Comparison of ENCODE assay signal across 21 cellular contexts in genomic region chr1:52672946-52673345, GRCh38. TPM values are rescaled to one million over a fixed set of nuclear protein-coding genes. Genes with fewer than 3 reads are reported as not detected.
A peak's percentile ranks its signal among the peaks of the same experiment; 100 is the strongest.
DNase-seq lines count a peak whose midpoint lies in the region; ATAC-seq, FAIRE-seq and TF ChIP-seq lines count a peak whose summit lies in the region.
"Had no signal": no experiment of that assay in that cellular context is flagged by ENCODE, and none has a peak within 500 bp of the region (broad histone marks: within the 10 kb centered on the region; RNA-seq: fewer than 3 reads in every experiment).

No MANE protein-coding gene starts in this region.

- no peak for TF ChIP-seq EP300 in A549 (IDR thresholded peaks at IDR 0.05)

- ATAC-seq in A549 (no peak; a peak in 1 of 6 replicates), HG03520 (IDR thresholded peaks at IDR 0.05; ENCODE audit: unreplicated experiment) (no peak), HG02870 (IDR thresholded peaks at IDR 0.05; ENCODE audit: unreplicated experiment) (no peak)
- ATAC-seq: esophagus mucosa, right lobe of liver had no signal

- in situ Hi-C loops in G401 (cut with HindIII; ENCODE audit: low sequenced_read_pairs), result no loop called here

- no peak for TF ChIP-seq POLR2A in A549 (IDR thresholded peaks at IDR 0.05; ENCODE audit: low read length)

- H3K27me3 Mint-ChIP-seq in chondrocyte (ENCODE audit: low read depth), result no peaks in the 10 kb centered on the region
- H3K27me3 Mint-ChIP-seq: dendritic cell treated with granulocyte-macrophage colony-stimulating factor and Interleukin-4, amounts not matched to agents 40 ng/mL and 50 ng/mL, for 4 days; IgD-negative memory B cell had no signal

- H3K36me3 Mint-ChIP-seq in chondrocyte (ENCODE audit: low read depth), result no peaks in the 10 kb centered on the region

- peak overlapping the region; percentile 38 to 45; a peak in 2 of 6 replicates for H3K27ac ChIP-seq in A549
- H3K27ac ChIP-seq in mesodermal cell (ENCODE audit: low read depth, low read length, severe bottlenecking), result peak overlapping the region; percentile 66
- H3K27ac ChIP-seq: right lobe of liver, suprapubic skin had no signal

- H3K9me3 Mint-ChIP-seq in chondrocyte (ENCODE audit: low read depth), result no peaks in the 10 kb centered on the region
- H3K9me3 Mint-ChIP-seq: activated naive CD4-positive, alpha-beta T cell treated with anti-CD3 and anti-CD28 coated beads for 36 hours; dendritic cell treated with granulocyte-macrophage colony-stimulating factor and Interleukin-4, amounts not matched to agents 40 ng/mL and 50 ng/mL, for 4 days; IgD-negative memory B cell had no signal

- H3K27ac Mint-ChIP-seq in chondrocyte (ENCODE audit: unreplicated experiment), result peak overlapping the region; percentile 78
- H3K27ac Mint-ChIP-seq: activated naive CD4-positive, alpha-beta T cell treated with anti-CD3 and anti-CD28 coated beads for 36 hours; dendritic cell treated with granulocyte-macrophage colony-stimulating factor and Interleukin-4, amounts not matched to agents 40 ng/mL and 50 ng/mL, for 4 days; IgD-negative memory B cell had no signal

- TF ChIP-seq CTCF in A549 (IDR thresholded peaks at IDR 0.05), result no peak
- no peak for TF ChIP-seq CTCF in chondrocyte (IDR thresholded peaks at IDR 0.05)

- H3K4me1 ChIP-seq in A549 (no peaks in the 10 kb centered on the region; the same call in 2 of the 3 replicates), mesodermal cell (ENCODE audit: control insufficient read depth, insufficient read depth, low read length, poor library complexity, severe bottlenecking) (peaks cover 22% of the 10 kb centered on the region)
- H3K4me1 ChIP-seq: suprapubic skin had no signal

- TF ChIP-seq RAD21 in A549 (conservative IDR thresholded peaks at IDR 0.05 in 1 of 2, IDR thresholded peaks at IDR 0.05 in 1 of 2), result no peak

- H3K9me3 ChIP-seq in A549 (no peaks in the 10 kb centered on the region), mesodermal cell (ENCODE audit: control insufficient read depth, low read length) (no peaks in the 10 kb centered on the region)
- H3K9me3 ChIP-seq: right lobe of liver, suprapubic skin had no signal

- POLR2A ChIA-PET in A549 (lab: Yijun Ruan, JAX), result no interaction called here

- WGBS in A549 (ENCODE audit: missing lambda C conversion rate), result no CpG with 5 or more reads among the region's 1 CpG
- 0% methylated on average over 1 of the region's 1 CpG for WGBS in mesodermal cell (ENCODE audit: insufficient coverage in 2 of 2), 2 experiments

- H3K36me3 ChIP-seq in mesodermal cell (ENCODE audit: control insufficient read depth, insufficient read depth, low read length), result no peaks in the 10 kb centered on the region
- H3K36me3 ChIP-seq: right lobe of liver, suprapubic skin had no signal

- H3K4me1 Mint-ChIP-seq in chondrocyte (ENCODE audit: low read depth), result peaks cover 61% of the 10 kb centered on the region

- no peak overlapping the region for H3K4me3 ChIP-seq in A549
- H3K4me3 ChIP-seq in mesodermal cell (ENCODE audit: extremely low read depth, insufficient read depth, low read length, poor library complexity, severe bottlenecking), result no peak overlapping the region
- H3K4me3 ChIP-seq: right lobe of liver, suprapubic skin had no signal

- H3K4me3 Mint-ChIP-seq in chondrocyte (ENCODE audit: unreplicated experiment), result no peak overlapping the region
- H3K4me3 Mint-ChIP-seq: activated naive CD4-positive, alpha-beta T cell treated with anti-CD3 and anti-CD28 coated beads for 36 hours; dendritic cell treated with granulocyte-macrophage colony-stimulating factor and Interleukin-4, amounts not matched to agents 40 ng/mL and 50 ng/mL, for 4 days; IgD-negative memory B cell had no signal

- FAIRE-seq in A549 (lab: Jason Lieb, UNC), result no peak
- FAIRE-seq: D721Med, TTC549 had no signal

- H3K4me2 ChIP-seq in A549, result no peak overlapping the region

- DNase-seq in A549 (ENCODE audit: low read depth in 1 of 2, low spot score in 1 of 2) (no peak), G401 (ENCODE audit: low spot score) (peak; percentile 11), chondrocyte (ENCODE audit: low spot score) (no peak), COLO668 (lab: John Stamatoyannopoulos, UW; ENCODE audit: unreplicated experiment) (no peak), NCI-H1436 treated with DMSO at 0.1 percent for 48 hours (lab: John Stamatoyannopoulos, UW) (no peak)
- DNase-seq: activated naive CD4-positive, alpha-beta T cell treated with anti-CD3 and anti-CD28 coated beads for 36 hours; AML-193; glutamatergic neuron; MV-4-11; NCI-H2081 treated with DMSO at 0.1 percent for 48 hours; NCI-H526 treated with DMSO at 0.1 percent for 48 hours had no signal

- CTCF ChIA-PET in A549 (lab: Yijun Ruan, JAX), result interaction anchor here (0.6 to 1.4 kb wide), 3 partner anchors 13 to 137 kb away, joined by 3 to 6 read pairs (median 3); no protein-coding TSS in a partner anchor

TF ChIP-seq in A549, 52 proteins besides CTCF, POLR2A, EP300 and RAD21:
- no peak for TF ChIP-seq RNF2 (IDR thresholded peaks at IDR 0.05; ENCODE audit: borderline replicate concordance, low read depth)
- TF ChIP-seq PHF8 (IDR thresholded peaks at IDR 0.05; ENCODE audit: borderline replicate concordance, low read depth), result no peak
- no peak for TF ChIP-seq HOXA7 (CRISPR knock-in tag; IDR thresholded peaks at IDR 0.05)
- TF ChIP-seq GATA3 (IDR thresholded peaks at IDR 0.05; ENCODE audit: borderline replicate concordance), result no peak
- no peak for TF ChIP-seq ZNF302 (CRISPR knock-in tag; IDR thresholded peaks at IDR 0.05)
- no peak for TF ChIP-seq FOSL2 (IDR thresholded peaks at IDR 0.05)
- TF ChIP-seq FOSL2 (CRISPR knock-in tag; IDR thresholded peaks at IDR 0.05), result no peak
- TF ChIP-seq TP53 (CRISPR knock-in tag; IDR thresholded peaks at IDR 0.05), result no peak
- no peak for TF ChIP-seq POLR2AphosphoS2 (conservative IDR thresholded peaks at IDR 0.05; ENCODE audit: low read length)
- no peak for TF ChIP-seq E2F6 (IDR thresholded peaks at IDR 0.05; ENCODE audit: borderline replicate concordance, low read depth)
- TF ChIP-seq FOXS1 (CRISPR knock-in tag; IDR thresholded peaks at IDR 0.05), result no peak
- TF ChIP-seq HOXB5 (CRISPR knock-in tag; IDR thresholded peaks at IDR 0.05), result no peak
- no peak for TF ChIP-seq HES2 (IDR thresholded peaks at IDR 0.05)
- TF ChIP-seq CEBPB (IDR thresholded peaks at IDR 0.05), result no peak
- no peak for TF ChIP-seq ELK1 (IDR thresholded peaks at IDR 0.05; ENCODE audit: low read depth, low read length)
- TF ChIP-seq NR3C1 (IDR thresholded peaks at IDR 0.05), result no peak
- no peak for TF ChIP-seq HOXB13 (CRISPR knock-in tag; IDR thresholded peaks at IDR 0.05; ENCODE audit: low read depth)
- TF ChIP-seq MAFK (IDR thresholded peaks at IDR 0.05; ENCODE audit: partially characterized antibody), result no peak
TF ChIP-seq in A549: peak in this region for 0.

RNA-seq across cellular contexts. Expression of gene COA7, which starts 25.2 kb away (rescaled TPM):
- 17.1 and 18.1 TPM in 2 replicates for polyA plus RNA-seq in A549 (2011; rRNA removed)
- 12.7 and 17.8 TPM in 2 replicates for polyA plus RNA-seq in A549 (2012; cell fraction: cytosol; rRNA removed)
- 7.2 and 9.4 TPM in 2 replicates for polyA plus RNA-seq in A549 (2012; cell fraction: nucleus; rRNA removed)
- polyA plus RNA-seq in A549 (2017; fragmentation: RNase III; extraction: RNeasy Plus Mini Kit Qiagen cat#74134 plus additional on column Dnase treatment), result 22.0 to 23.6 TPM (median 22.3 TPM) in 3 replicates
- polyA minus RNA-seq in A549 (2011; rRNA and poly(A)+ RNA removed), result 24.1 and 29.5 TPM in 2 replicates
- 13.2 and 20.8 TPM in 2 replicates for total RNA-seq in G401 (2014; rRNA removed; shearing (Covaris generic))
- total RNA-seq in chondrocyte, result 23.7 to 24.1 TPM (median 23.8 TPM) in 3 replicates
- polyA plus RNA-seq in mesodermal cell (2013, experiment 1 of 2), result 7.9 TPM
- polyA plus RNA-seq in mesodermal cell (2013, experiment 2 of 2), result 7.5 TPM

RNA-seq across cellular contexts. Expression of gene SHISAL2A, which starts 40.0 kb away (rescaled TPM):
- 0.26 TPM in 1 of 2 replicates, not detected in the other for polyA plus RNA-seq in A549 (2011; rRNA removed)
- polyA plus RNA-seq in A549 (2012; cell fraction: cytosol; rRNA removed), result 0.05 and 0.09 TPM in 2 replicates
- 0.04 and 0.17 TPM in 2 replicates for polyA plus RNA-seq in A549 (2012; cell fraction: nucleus; rRNA removed)
- not detected in 3 replicates for polyA plus RNA-seq in A549 (2017; fragmentation: RNase III; extraction: RNeasy Plus Mini Kit Qiagen cat#74134 plus additional on column Dnase treatment)
- not detected in 2 replicates for polyA minus RNA-seq in A549 (2011; rRNA and poly(A)+ RNA removed)
- not detected in 2 replicates for total RNA-seq in G401 (2014; rRNA removed; shearing (Covaris generic))
- 0.24 TPM in 1 of 3 replicates, not detected in the others for total RNA-seq in chondrocyte
- polyA plus RNA-seq in mesodermal cell (2013, experiment 1 of 2), result 0.74 TPM
- 0.25 TPM for polyA plus RNA-seq in mesodermal cell (2013, experiment 2 of 2)
- total RNA-seq: right lobe of liver, suprapubic skin had no signal

RNA-seq across cellular contexts. Expression of gene ZYG11B, which starts 53.3 kb away (rescaled TPM):
- polyA plus RNA-seq in A549 (2011; rRNA removed) (14.1 and 15.9 TPM in 2 replicates), A549 (2017; fragmentation: RNase III; extraction: RNeasy Plus Mini Kit Qiagen cat#74134 plus additional on column Dnase treatment) (5.4 to 5.8 TPM (median 5.5 TPM) in 3 replicates)
- polyA plus RNA-seq in A549 (2012; cell fraction: cytosol; rRNA removed), result 2.6 and 4.2 TPM in 2 replicates
- polyA plus RNA-seq in A549 (2012; cell fraction: nucleus; rRNA removed), result 1.8 and 2.6 TPM in 2 replicates
- 27.9 and 28.8 TPM in 2 replicates for polyA minus RNA-seq in A549 (2011; rRNA and poly(A)+ RNA removed)
- 9.4 and 15.8 TPM in 2 replicates for total RNA-seq in G401 (2014; rRNA removed; shearing (Covaris generic))
- 36.3 to 42.1 TPM (median 38.3 TPM) in 3 replicates for total RNA-seq in chondrocyte
- 17.4 TPM for polyA plus RNA-seq in mesodermal cell (2013, experiment 1 of 2)
- polyA plus RNA-seq in mesodermal cell (2013, experiment 2 of 2), result 18.5 TPM
